24 cellular contexts compared by ENCODE assay signal in the genomic region with DNA sequence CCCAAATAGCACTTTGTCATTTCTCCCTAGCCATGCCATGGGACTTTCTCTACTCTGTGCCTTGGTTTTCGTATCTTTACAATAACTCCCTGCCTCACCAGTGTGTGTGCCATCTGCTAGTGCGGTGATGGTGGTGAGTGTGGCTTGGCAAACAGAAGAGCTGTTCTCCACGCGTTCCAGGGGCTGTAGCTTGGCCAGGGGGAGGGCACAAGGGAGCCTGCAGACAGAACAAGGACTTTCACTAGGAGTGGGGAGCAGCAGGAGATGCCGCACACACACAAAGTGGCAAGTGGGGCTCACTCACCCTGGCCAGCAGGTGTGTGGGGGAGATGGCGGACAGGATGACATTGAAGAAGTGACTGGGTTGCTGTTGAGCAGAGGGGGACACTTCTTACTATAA.
DNase-seq lines count a peak whose midpoint lies in the region; ATAC-seq, FAIRE-seq and TF ChIP-seq lines count a peak whose summit lies in the region.
"Had no signal": no experiment of that assay in that cellular context is flagged by ENCODE, and none has a peak within 500 bp of the region (broad histone marks: within the 10 kb centered on the region; RNA-seq: fewer than 3 reads in every experiment).

No MANE protein-coding gene starts in this region.

- H3K4ac ChIP-seq in neuronal stem cell (ENCODE audit: low read length): no peak overlapping the region

- no peak overlapping the region for H4K91ac ChIP-seq in neuronal stem cell (ENCODE audit: low read depth, low read length, poor library complexity)

- no TSS peak for BruUV-seq in K562 (replicated peaks; lab: Mats Ljungman, UMichigan)

- no peaks in the 10 kb centered on the region for H3K79me2 ChIP-seq in K562 (ENCODE audit: control insufficient read depth, insufficient read depth, low read length)

- H3K36me3 ChIP-seq in K562 (ENCODE audit: control insufficient read depth, insufficient read depth, low read length) (no peaks in the 10 kb centered on the region), neuronal stem cell (replicated peaks in 1 of 2; ENCODE audit: control insufficient read depth in 2 of 2, insufficient read depth in 2 of 2, low read length in 2 of 2) (no peaks in the 10 kb centered on the region)
- H3K36me3 ChIP-seq: BE2C, MG63, SJCRH30 had no signal

- H4K8ac ChIP-seq in neuronal stem cell (ENCODE audit: low read depth, low read length): no peak overlapping the region

- H3K14ac ChIP-seq in neuronal stem cell (ENCODE audit: low read length): no peak overlapping the region

- H3K27me3 ChIP-seq in K562 (ENCODE audit: control insufficient read depth in 2 of 2, insufficient read depth in 2 of 2, low read length in 2 of 2) (peaks cover 9 to 19% of the 10 kb centered on the region in 2 experiments; a peak in 3 of 5 replicates), neuronal stem cell (ENCODE audit: control insufficient read depth in 3 of 3, insufficient read depth in 3 of 3, low read depth in 1 of 3, low read length in 3 of 3) (peaks cover 0 to 6% (median 0%) of the 10 kb centered on the region in 3 experiments)
- H3K27me3 ChIP-seq: BE2C, MG63, SJCRH30 had no signal

- H3K9me3 ChIP-seq in K562 (replicated peaks; ENCODE audit: control insufficient read depth, insufficient read depth, low read depth, low read length) (no peaks in the 10 kb centered on the region), neuronal stem cell (replicated peaks in 1 of 2; ENCODE audit: control insufficient read depth in 2 of 2, insufficient read depth in 1 of 2, low read depth in 1 of 2, low read length in 2 of 2) (peaks cover 2% of the 10 kb centered on the region in 2 donors)
- H3K9me3 ChIP-seq: BE2C, MG63, SJCRH30 had no signal

- no peak for TF ChIP-seq POLR2A in K562 (conservative IDR thresholded peaks at IDR 0.05)

- CTCF ChIA-PET in K562 (lab: Yijun Ruan, JAX; ENCODE audit: low intra/inter-chr PET ratio): no interaction called here

- intact Hi-C loops in K562 (cut with micrococcal nuclease) (no loop called here), cardiac septum (cut with DNase I) (no loop called here)

- WGBS in K562 (ENCODE audit: insufficient coverage, low coverage, missing lambda C conversion rate): 0% methylated on average over 3 of the region's 6 CpGs
- WGBS in neuronal stem cell (ENCODE audit: extremely low coverage in 2 of 2, insufficient read length in 2 of 2, insufficient replicate concordance in 1 of 2), 2 donors: no CpG with 5 or more reads among the region's 6 CpGs

- no peaks in the 10 kb centered on the region for H3K79me1 ChIP-seq in neuronal stem cell (ENCODE audit: low read depth, low read length)

- peak overlapping the region; percentile 0 for H2BK15ac ChIP-seq in neuronal stem cell (ENCODE audit: low read length)

- H3K4me2 ChIP-seq in K562 (ENCODE audit: insufficient read depth, low read length) (no peak overlapping the region), neuronal stem cell (ENCODE audit: insufficient read depth, low read length, poor library complexity, severe bottlenecking) (no peak overlapping the region)
- H3K4me2 ChIP-seq: GM23338 had no signal

- TF ChIP-seq EP300 in K562 (IDR thresholded peaks at IDR 0.05; ENCODE audit: low read length): no peak

- peak overlapping the region; percentile 71 for H2AK5ac ChIP-seq in neuronal stem cell (ENCODE audit: low read depth, low read length)

- TF ChIP-seq CTCF in AG10803 (conservative IDR thresholded peaks at IDR 0.05; ENCODE audit: low read length): no peak
- no peak for TF ChIP-seq CTCF in K562 (IDR thresholded peaks at IDR 0.05 in 2 of 3, conservative IDR thresholded peaks at IDR 0.05 in 1 of 3; ENCODE audit: insufficient read depth in 2 of 3, low read depth in 1 of 3, low read length in 3 of 3)

- POLR2A ChIA-PET in K562 (lab: Yijun Ruan, JAX): no interaction called here

- no peaks in the 10 kb centered on the region for H3K9me1 ChIP-seq in K562 (ENCODE audit: control insufficient read depth, insufficient read depth, low read length)

- no peak overlapping the region for H2BK5ac ChIP-seq in neuronal stem cell (ENCODE audit: low read length)

- peak; percentile 9 for DNase-seq in AG10803 (ENCODE audit: low read depth)
- DNase-seq in D341Med (ENCODE audit: low spot score): peak; percentile 28
- no peak for DNase-seq in K562 (ENCODE audit: extremely low read depth in 1 of 4, low spot score in 3 of 4)
- DNase-seq in neuronal stem cell (ENCODE audit: low spot score): no peak
- DNase-seq in cardiac septum (ENCODE audit: low spot score): no peak
- DNase-seq: BE2C; CD8-positive, alpha-beta memory T cell; KG1; MG63; NCI-H1105 treated with DMSO at 0.1 percent for 48 hours; NCI-H1694; NCI-H2029 treated with DMSO at 0.1 percent for 48 hours; NCI-H2171; NCI-H226; NCI-H510A; SJCRH30; T-helper 17 cell had no signal

- H3K23ac ChIP-seq in neuronal stem cell (ENCODE audit: low read depth, low read length, poor library complexity): no peak overlapping the region

- no peak for TF ChIP-seq RAD21 in K562 (CRISPR knock-in tag; conservative IDR thresholded peaks at IDR 0.05 in 1 of 2, IDR thresholded peaks at IDR 0.05 in 1 of 2)

- H3K27ac ChIP-seq in K562 (ENCODE audit: extremely low read depth, low read depth, low read length) (no peak overlapping the region), neuronal stem cell (replicated peaks; ENCODE audit: low read length) (no peak overlapping the region)
- H3K27ac ChIP-seq: SJCRH30 had no signal

- H2AFZ ChIP-seq in K562 (ENCODE audit: low read depth, low read length) (no peak overlapping the region), neuronal stem cell (ENCODE audit: low read length) (no peak overlapping the region)
- H2AFZ ChIP-seq: GM23338 had no signal

- peak overlapping the region; percentile 26 for H2BK12ac ChIP-seq in neuronal stem cell (ENCODE audit: low read length)

- H4K20me1 ChIP-seq in K562 (replicated peaks; ENCODE audit: control insufficient read depth, insufficient read depth, low read length): no peaks in the 10 kb centered on the region

- no peak overlapping the region for H3K18ac ChIP-seq in neuronal stem cell (ENCODE audit: low read length)

- in situ Hi-C loops in K562 (cut with MboI): no loop called here

- H2BK120ac ChIP-seq in neuronal stem cell (ENCODE audit: low read depth, low read length): no peak overlapping the region

- ATAC-seq in K562 (no peak), GM18858 (IDR thresholded peaks at IDR 0.05; ENCODE audit: unreplicated experiment) (no peak), GM19023 (IDR thresholded peaks at IDR 0.05; ENCODE audit: unreplicated experiment) (no peak)
- ATAC-seq: GM23338, Right ventricle myocardium inferior, SK-N-SH treated with all-trans-retinoic acid at 6 μM for 48 hours, T-helper 17 cell had no signal

- H3K4me3 ChIP-seq in AG10803 (ENCODE audit: low read length): no peak overlapping the region
- H3K4me3 ChIP-seq in K562: no peak overlapping the region
- no peak overlapping the region for H3K4me3 ChIP-seq in neuronal stem cell (ENCODE audit: low read length in 2 of 2)
- H3K4me3 ChIP-seq: GM23338, MG63, SJCRH30 had no signal

- H3K9ac ChIP-seq in K562 (ENCODE audit: insufficient read depth in 1 of 2, low read depth in 2 of 2, low read length in 2 of 2) (no peak overlapping the region), neuronal stem cell (ENCODE audit: low read depth, low read length, poor library complexity) (no peak overlapping the region)

- H3K4me1 ChIP-seq in K562 (replicated peaks in 1 of 2; ENCODE audit: control insufficient read depth in 2 of 2, insufficient read depth in 2 of 2, low read length in 2 of 2) (no peaks in the 10 kb centered on the region; a peak in 2 of 5 replicates), neuronal stem cell (ENCODE audit: control insufficient read depth in 2 of 2, insufficient read depth in 1 of 2, low read depth in 1 of 2, low read length in 2 of 2) (peaks cover 5 to 12% of the 10 kb centered on the region in 2 donors)
- H3K4me1 ChIP-seq: BE2C had no signal

- FAIRE-seq in K562 (lab: Jason Lieb, UNC): no peak
- FAIRE-seq: G401.6, GM12891 had no signal

TF ChIP-seq in K562, 482 proteins besides CTCF, POLR2A, EP300 and RAD21:
- TF ChIP-seq ZNF24 (IDR thresholded peaks at IDR 0.05): peak; percentile 77
- TF ChIP-seq ZBTB26 (CRISPR knock-in tag; IDR thresholded peaks at IDR 0.05): no peak

Comparison
In these comparisons a context has a peak if more than half of its experiments do, and no peak if none do; other contexts are left out.
1. DNase-seq: peak in AG10803 (single experiment) and D341Med (single experiment); none in K562 (0 of 4), neuronal stem cell (single experiment) and cardiac septum (single experiment).